Comparison of ENCODE assay signal across 14 cellular contexts in the genomic region with DNA sequence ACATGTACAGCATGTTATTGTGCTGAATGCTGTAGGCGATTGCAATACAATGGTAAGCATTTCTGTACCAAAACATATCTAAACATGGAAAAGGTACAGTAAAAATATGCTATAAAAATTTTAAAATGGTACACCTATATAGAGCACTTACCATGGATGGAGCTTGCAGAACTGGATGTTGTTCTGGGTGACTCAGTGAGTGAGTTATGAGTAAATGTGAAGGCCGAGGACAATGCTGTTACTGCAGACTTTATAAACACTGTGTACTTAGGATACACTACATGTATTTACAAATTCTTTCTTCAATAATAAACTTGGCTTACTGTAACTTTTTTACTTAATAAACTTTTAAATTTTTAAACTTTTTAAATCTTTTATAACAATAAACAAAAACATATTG.
"Had no signal": no experiment of that assay in that cellular context is flagged by ENCODE, and none has a peak within 500 bp of the region (broad histone marks: within the 10 kb centered on the region; RNA-seq: fewer than 3 reads in every experiment).

No MANE protein-coding gene starts in this region.

- H3K36me3 ChIP-seq: right atrium auricular region, thyroid gland, uterus had no signal

- H3K27me3 ChIP-seq: right atrium auricular region, thyroid gland, uterus had no signal

- DNase-seq: activated CD4-positive, alpha-beta T cell treated with anti-CD3 and anti-CD28 coated beads, Interleukin-2, amount 10 ng/mL, durations not matched to agents 7 days and 5 days; activated CD4-positive, CD25-positive, alpha-beta regulatory T cell; activated effector memory CD4-positive, alpha-beta T cell treated with anti-CD3 and anti-CD28 coated beads, Interleukin-2, amount 50 U/mL, for 16 hours; activated T-cell treated with anti-CD3 and anti-CD28 coated beads for 4 hours; glutamatergic neuron; left colon; natural killer cell; posterior cingulate gyrus; small intestine; thyroid gland; uterus had no signal

- H3K4me1 Mint-ChIP-seq: activated CD4-positive, alpha-beta T cell treated with anti-CD3 and anti-CD28 coated beads, Interleukin-2, amount 10 ng/mL, durations not matched to agents 7 days and 5 days; natural killer cell had no signal

- H3K27ac Mint-ChIP-seq: activated CD4-positive, alpha-beta T cell treated with anti-CD3 and anti-CD28 coated beads, Interleukin-2, amount 10 ng/mL, durations not matched to agents 7 days and 5 days; activated naive CD4-positive, alpha-beta T cell treated with anti-CD3 and anti-CD28 coated beads, Interleukin-2, amount 50 U/mL, for 72 hours; natural killer cell; T-helper 1 cell treated with Interleukin-12 subunit alpha and Interleukin-12 subunit beta and Interleukin-4 antibody, amounts not matched to agents 30 μg/mL and 1 μg/mL, for 36 hours had no signal

- H3K4me3 ChIP-seq: right atrium auricular region, thyroid gland, uterus had no signal

- H3K9me3 Mint-ChIP-seq: activated CD4-positive, alpha-beta T cell treated with anti-CD3 and anti-CD28 coated beads, Interleukin-2, amount 10 ng/mL, durations not matched to agents 7 days and 5 days; activated naive CD4-positive, alpha-beta T cell treated with anti-CD3 and anti-CD28 coated beads, Interleukin-2, amount 50 U/mL, for 72 hours; T-helper 1 cell treated with Interleukin-12 subunit alpha and Interleukin-12 subunit beta and Interleukin-4 antibody, amounts not matched to agents 30 μg/mL and 1 μg/mL, for 36 hours had no signal

- H3K27ac ChIP-seq: right atrium auricular region, thyroid gland, uterus had no signal

- H3K9me3 ChIP-seq: right atrium auricular region, thyroid gland, uterus had no signal

- H3K27me3 Mint-ChIP-seq: activated CD4-positive, alpha-beta T cell treated with anti-CD3 and anti-CD28 coated beads, Interleukin-2, amount 10 ng/mL, durations not matched to agents 7 days and 5 days had no signal

- ATAC-seq: activated naive CD4-positive, alpha-beta T cell treated with anti-CD3 and anti-CD28 coated beads, Interleukin-2, amount 50 U/mL, for 72 hours; left colon; natural killer cell had no signal

- H3K4me3 Mint-ChIP-seq: activated CD4-positive, alpha-beta T cell treated with anti-CD3 and anti-CD28 coated beads, Interleukin-2, amount 10 ng/mL, durations not matched to agents 7 days and 5 days; natural killer cell; T-helper 1 cell treated with Interleukin-12 subunit alpha and Interleukin-12 subunit beta and Interleukin-4 antibody, amounts not matched to agents 30 μg/mL and 1 μg/mL, for 36 hours had no signal

- H3K4me1 ChIP-seq: right atrium auricular region, thyroid gland, uterus had no signal

- H3K36me3 Mint-ChIP-seq: activated naive CD4-positive, alpha-beta T cell treated with anti-CD3 and anti-CD28 coated beads, Interleukin-2, amount 50 U/mL, for 72 hours; natural killer cell had no signal
